In genomic region chr20:40968816-40969562, GRCh38 we compare ENCODE assay signal across 8 cellular contexts. TPM values are rescaled to one million over a fixed set of nuclear protein-coding genes. Genes with fewer than 3 reads are reported as not detected.
DNase-seq lines count a peak whose midpoint lies in the region; ATAC-seq and TF ChIP-seq lines count a peak whose summit lies in the region.
"Not testable (repeated sequence)": the region's sequence is repeated elsewhere in the genome, so short reads cannot be mapped to it uniquely, and the experiment has no call there.

No MANE protein-coding gene starts in this region.

- TF ChIP-seq POLR2A in thyroid gland (IDR thresholded peaks at IDR 0.05), result not testable (repeated sequence)

- H3K4me3 ChIP-seq in thyroid gland (replicated peaks in 1 of 3), result peak overlapping the region in 1 of 3 donors; percentile 13

- peak; percentile 83 to 98 (median 92) for TF ChIP-seq CTCF in thyroid gland (IDR thresholded peaks at IDR 0.05)

- not testable (repeated sequence) for H3K4me1 ChIP-seq in thyroid gland

- H3K27ac ChIP-seq in thyroid gland, result not testable (repeated sequence)

- intact Hi-C loops in left cardiac atrium (cut with DNase I), result loop anchor here (2.0 to 10.0 kb wide), 3 partner anchors 126 to 1704 kb away; no protein-coding TSS in a partner anchor
- intact Hi-C loops in posterior vena cava (cut with DNase I), result loop anchor here in 1 of 2 donors (2.0 kb wide), 1 partner anchor 126 kb away; no protein-coding TSS in a partner anchor
- intact Hi-C loops in thyroid gland (cut with DNase I), result loop anchor here (5.0 to 10.0 kb wide), 2 partner anchors 128 to 814 kb away; no protein-coding TSS in a partner anchor

- not testable (repeated sequence) for H3K9me3 ChIP-seq in thyroid gland

- 14 to 18% methylated on average over 19 to 28 of the region's 28 CpGs for WGBS in thyroid gland, 2 donors

- ATAC-seq in HG02763 (IDR thresholded peaks at IDR 0.05; ENCODE audit: unreplicated experiment), result peak; percentile 61
- peak; percentile 92 to 93 for ATAC-seq in left cardiac atrium

- not testable (repeated sequence) for H3K36me3 ChIP-seq in thyroid gland

- H3K27me3 ChIP-seq in thyroid gland, result not testable (repeated sequence)

- DNase-seq in GF-D8 (lab: John Stamatoyannopoulos, UW), result peak; percentile 5
- DNase-seq in NCI-H1694 treated with DMSO at 0.1 percent for 48 hours (lab: John Stamatoyannopoulos, UW), result peak; percentile 27
- DNase-seq in T-helper 22 cell (ENCODE audit: low read depth), result peak; percentile 49
- DNase-seq in amniotic epithelial cell (ENCODE audit: low read depth), result peak; percentile 51
- DNase-seq in left cardiac atrium, result peak; percentile 85
- peak; percentile 95 for DNase-seq in posterior vena cava (ENCODE audit: low spot score)
- peak; percentile 77 to 79 for DNase-seq in thyroid gland

RNA-seq across cellular contexts. Expression of gene TOP1, which starts 59.6 kb away (rescaled TPM):
- total RNA-seq in left cardiac atrium, result 10 to 100 TPM; 26.8 to 30.4 TPM
- total RNA-seq in posterior vena cava, result 10 to 100 TPM; 25.2 to 27.3 TPM
- 10 to 100 TPM; 31.3 to 46.3 (median 41.4) TPM for total RNA-seq in thyroid gland

Comparison
In these comparisons a context has a peak if more than half of its experiments do, and no peak if none do; other contexts are left out.
1. DNase-seq: peak in every context shown above with its lines; median percentile 95 in posterior vena cava; 85 in left cardiac atrium; 78 in thyroid gland; 51 in amniotic epithelial cell; 49 in T-helper 22 cell; 27 in NCI-H1694 treated with DMSO at 0.1 percent for 48 hours; 5 in GF-D8.